ENCODE assay signal across 8 cellular contexts in genomic region chr1:179881642-179882252, GRCh38.
DNase-seq lines count a peak whose midpoint lies in the region; TF ChIP-seq lines count a peak whose summit lies in the region.

No MANE protein-coding gene starts in this region.

- peak overlapping the region; percentile 100 for H3K27ac Mint-ChIP-seq in nephron progenitor cell

- H3K27ac ChIP-seq in WERI-Rb-1, result peak overlapping the region; percentile 98

- peaks cover 3% of the 10 kb centered on the region for H3K36me3 Mint-ChIP-seq in nephron progenitor cell (ENCODE audit: low read depth)

- H3K36me3 ChIP-seq in WERI-Rb-1, result peaks cover 25% of the 10 kb centered on the region

- DNase-seq in NCI-H345 treated with DMSO at 0.1 percent for 48 hours (lab: John Stamatoyannopoulos, UW; ENCODE audit: unreplicated experiment), result peak; percentile 81
- DNase-seq in NCI-H345 (lab: John Stamatoyannopoulos, UW), result no peak
- peak; percentile 66 for DNase-seq in HPDE6-E6E7 (ENCODE audit: extremely low spot score)
- DNase-seq in WERI-Rb-1, result no peak
- peak; percentile 96 for DNase-seq in fibroblast of the conjunctiva (ENCODE audit: low read depth)
- DNase-seq in nephron progenitor cell, result no peak
- DNase-seq in NCI-H774 (lab: John Stamatoyannopoulos, UW), result no peak
- DNase-seq in NAMALWA (ENCODE audit: low spot score), result no peak

- no peaks in the 10 kb centered on the region for H3K27me3 ChIP-seq in WERI-Rb-1 (ENCODE audit: insufficient read depth, low read depth, severe bottlenecking)

- H3K4me3 ChIP-seq in WERI-Rb-1 (ENCODE audit: low read depth, low read length), result peak overlapping the region; percentile 94

- no peaks in the 10 kb centered on the region for H3K9me3 ChIP-seq in WERI-Rb-1 (ENCODE audit: severe bottlenecking)

- H3K27me3 Mint-ChIP-seq in nephron progenitor cell (ENCODE audit: low read depth, poor library complexity), result peaks cover 3% of the 10 kb centered on the region

- TF ChIP-seq CTCF in WERI-Rb-1 (IDR thresholded peaks at IDR 0.05; ENCODE audit: low read depth, low read length) (no peak), nephron progenitor cell (IDR thresholded peaks at IDR 0.05) (no peak)

- peak overlapping the region; percentile 97 for H3K4me3 Mint-ChIP-seq in nephron progenitor cell

- no peaks in the 10 kb centered on the region for H3K9me3 Mint-ChIP-seq in nephron progenitor cell

- peaks cover 50% of the 10 kb centered on the region for H3K4me1 Mint-ChIP-seq in nephron progenitor cell

Comparison
In these comparisons a context has a peak if more than half of its experiments do, and no peak if none do; other contexts are left out.
1. DNase-seq: peak in NCI-H345 treated with DMSO at 0.1 percent for 48 hours (single experiment), HPDE6-E6E7 (single experiment) and fibroblast of the conjunctiva (single experiment); none in NCI-H345 (single experiment), WERI-Rb-1 (single experiment), nephron progenitor cell (single experiment), NCI-H774 (single experiment) and NAMALWA (single experiment).